1 cellular context compared by ENCODE assay signal in genomic region chr4:6640292-6641163, GRCh38.
TF ChIP-seq lines count a peak whose summit lies in the region.

MRFAP1 (plus strand) TSS chr4:6640685; CDS start chr4:6640863, 178 bp downstream.

TF ChIP-seq in GM23338, 12 proteins besides CTCF, POLR2A, EP300 and RAD21:
- TF ChIP-seq JUNB (IDR thresholded peaks at IDR 0.05; ENCODE audit: unreplicated experiment) (no peak), NANOG (IDR thresholded peaks at IDR 0.05; ENCODE audit: borderline replicate concordance) (no peak), POLR2AphosphoS5 (IDR thresholded peaks at IDR 0.05; ENCODE audit: low read depth) (peak; percentile 94), STAT1 (IDR thresholded peaks at IDR 0.05; ENCODE audit: unreplicated experiment) (no peak), CREB1 (CRISPR knock-in tag; IDR thresholded peaks at IDR 0.05; ENCODE audit: low read depth) (peak; percentile 59), REST (IDR thresholded peaks at IDR 0.05; ENCODE audit: unreplicated experiment) (no peak), ZNF462 (CRISPR knock-in tag; IDR thresholded peaks at IDR 0.05) (no peak)
- TF ChIP-seq, protein P1, sequence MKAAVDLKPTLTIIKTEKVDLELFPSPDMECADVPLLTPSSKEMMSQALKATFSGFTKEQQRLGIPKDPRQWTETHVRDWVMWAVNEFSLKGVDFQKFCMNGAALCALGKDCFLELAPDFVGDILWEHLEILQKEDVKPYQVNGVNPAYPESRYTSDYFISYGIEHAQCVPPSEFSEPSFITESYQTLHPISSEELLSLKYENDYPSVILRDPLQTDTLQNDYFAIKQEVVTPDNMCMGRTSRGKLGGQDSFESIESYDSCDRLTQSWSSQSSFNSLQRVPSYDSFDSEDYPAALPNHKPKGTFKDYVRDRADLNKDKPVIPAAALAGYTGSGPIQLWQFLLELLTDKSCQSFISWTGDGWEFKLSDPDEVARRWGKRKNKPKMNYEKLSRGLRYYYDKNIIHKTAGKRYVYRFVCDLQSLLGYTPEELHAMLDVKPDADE (IDR thresholded peaks at IDR 0.05) = no peak
TF ChIP-seq in GM23338: peak in this region for 2.
